Comparison of ENCODE assay signal across 1 cellular context in genomic region chr5:95940758-95941682, GRCh38.
TF ChIP-seq lines count a peak whose summit lies in the region.

No MANE protein-coding gene starts in this region.

TF ChIP-seq in H1, 55 proteins besides CTCF, POLR2A, EP300 and RAD21 (continued from another document):
- TF ChIP-seq SAP30 (IDR thresholded peaks at IDR 0.05; ENCODE audit: insufficient read depth, insufficient replicate concordance, low read length) (no peak), CTBP2 (IDR thresholded peaks at IDR 0.05; ENCODE audit: borderline replicate concordance, insufficient read depth, insufficient read length, low read length) (no peak), TEAD4 (IDR thresholded peaks at IDR 0.05; ENCODE audit: low read depth, low read length) (peak; percentile 78; the same call in 1 of the 2 replicates), RBBP5 (IDR thresholded peaks at IDR 0.05; ENCODE audit: borderline replicate concordance, low read depth, low read length) (peak; percentile 73; the same call in 1 of the 2 replicates), SP1 (IDR thresholded peaks at IDR 0.05; ENCODE audit: low read depth, low read length) (peak; percentile 66; the same call in 1 of the 2 replicates), ASH2L (IDR thresholded peaks at IDR 0.05; ENCODE audit: low read length) (peak; percentile 89), CHD1 (IDR thresholded peaks at IDR 0.05; ENCODE audit: low read depth, low read length) (no peak), SIN3A (conservative IDR thresholded peaks at IDR 0.05 in 1 of 2, IDR thresholded peaks at IDR 0.05 in 1 of 2; ENCODE audit: low read depth in 1 of 2, low read length in 2 of 2) (no peak)
- TF ChIP-seq, protein P1, sequence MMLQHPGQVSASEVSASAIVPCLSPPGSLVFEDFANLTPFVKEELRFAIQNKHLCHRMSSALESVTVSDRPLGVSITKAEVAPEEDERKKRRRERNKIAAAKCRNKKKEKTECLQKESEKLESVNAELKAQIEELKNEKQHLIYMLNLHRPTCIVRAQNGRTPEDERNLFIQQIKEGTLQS (IDR thresholded peaks at IDR 0.05; ENCODE audit: insufficient read depth, low read depth, low read length): no peak
- TF ChIP-seq, protein P2, sequence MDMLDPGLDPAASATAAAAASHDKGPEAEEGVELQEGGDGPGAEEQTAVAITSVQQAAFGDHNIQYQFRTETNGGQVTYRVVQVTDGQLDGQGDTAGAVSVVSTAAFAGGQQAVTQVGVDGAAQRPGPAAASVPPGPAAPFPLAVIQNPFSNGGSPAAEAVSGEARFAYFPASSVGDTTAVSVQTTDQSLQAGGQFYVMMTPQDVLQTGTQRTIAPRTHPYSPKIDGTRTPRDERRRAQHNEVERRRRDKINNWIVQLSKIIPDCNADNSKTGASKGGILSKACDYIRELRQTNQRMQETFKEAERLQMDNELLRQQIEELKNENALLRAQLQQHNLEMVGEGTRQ (IDR thresholded peaks at IDR 0.05; ENCODE audit: low read length): no peak
- TF ChIP-seq, protein P3, sequence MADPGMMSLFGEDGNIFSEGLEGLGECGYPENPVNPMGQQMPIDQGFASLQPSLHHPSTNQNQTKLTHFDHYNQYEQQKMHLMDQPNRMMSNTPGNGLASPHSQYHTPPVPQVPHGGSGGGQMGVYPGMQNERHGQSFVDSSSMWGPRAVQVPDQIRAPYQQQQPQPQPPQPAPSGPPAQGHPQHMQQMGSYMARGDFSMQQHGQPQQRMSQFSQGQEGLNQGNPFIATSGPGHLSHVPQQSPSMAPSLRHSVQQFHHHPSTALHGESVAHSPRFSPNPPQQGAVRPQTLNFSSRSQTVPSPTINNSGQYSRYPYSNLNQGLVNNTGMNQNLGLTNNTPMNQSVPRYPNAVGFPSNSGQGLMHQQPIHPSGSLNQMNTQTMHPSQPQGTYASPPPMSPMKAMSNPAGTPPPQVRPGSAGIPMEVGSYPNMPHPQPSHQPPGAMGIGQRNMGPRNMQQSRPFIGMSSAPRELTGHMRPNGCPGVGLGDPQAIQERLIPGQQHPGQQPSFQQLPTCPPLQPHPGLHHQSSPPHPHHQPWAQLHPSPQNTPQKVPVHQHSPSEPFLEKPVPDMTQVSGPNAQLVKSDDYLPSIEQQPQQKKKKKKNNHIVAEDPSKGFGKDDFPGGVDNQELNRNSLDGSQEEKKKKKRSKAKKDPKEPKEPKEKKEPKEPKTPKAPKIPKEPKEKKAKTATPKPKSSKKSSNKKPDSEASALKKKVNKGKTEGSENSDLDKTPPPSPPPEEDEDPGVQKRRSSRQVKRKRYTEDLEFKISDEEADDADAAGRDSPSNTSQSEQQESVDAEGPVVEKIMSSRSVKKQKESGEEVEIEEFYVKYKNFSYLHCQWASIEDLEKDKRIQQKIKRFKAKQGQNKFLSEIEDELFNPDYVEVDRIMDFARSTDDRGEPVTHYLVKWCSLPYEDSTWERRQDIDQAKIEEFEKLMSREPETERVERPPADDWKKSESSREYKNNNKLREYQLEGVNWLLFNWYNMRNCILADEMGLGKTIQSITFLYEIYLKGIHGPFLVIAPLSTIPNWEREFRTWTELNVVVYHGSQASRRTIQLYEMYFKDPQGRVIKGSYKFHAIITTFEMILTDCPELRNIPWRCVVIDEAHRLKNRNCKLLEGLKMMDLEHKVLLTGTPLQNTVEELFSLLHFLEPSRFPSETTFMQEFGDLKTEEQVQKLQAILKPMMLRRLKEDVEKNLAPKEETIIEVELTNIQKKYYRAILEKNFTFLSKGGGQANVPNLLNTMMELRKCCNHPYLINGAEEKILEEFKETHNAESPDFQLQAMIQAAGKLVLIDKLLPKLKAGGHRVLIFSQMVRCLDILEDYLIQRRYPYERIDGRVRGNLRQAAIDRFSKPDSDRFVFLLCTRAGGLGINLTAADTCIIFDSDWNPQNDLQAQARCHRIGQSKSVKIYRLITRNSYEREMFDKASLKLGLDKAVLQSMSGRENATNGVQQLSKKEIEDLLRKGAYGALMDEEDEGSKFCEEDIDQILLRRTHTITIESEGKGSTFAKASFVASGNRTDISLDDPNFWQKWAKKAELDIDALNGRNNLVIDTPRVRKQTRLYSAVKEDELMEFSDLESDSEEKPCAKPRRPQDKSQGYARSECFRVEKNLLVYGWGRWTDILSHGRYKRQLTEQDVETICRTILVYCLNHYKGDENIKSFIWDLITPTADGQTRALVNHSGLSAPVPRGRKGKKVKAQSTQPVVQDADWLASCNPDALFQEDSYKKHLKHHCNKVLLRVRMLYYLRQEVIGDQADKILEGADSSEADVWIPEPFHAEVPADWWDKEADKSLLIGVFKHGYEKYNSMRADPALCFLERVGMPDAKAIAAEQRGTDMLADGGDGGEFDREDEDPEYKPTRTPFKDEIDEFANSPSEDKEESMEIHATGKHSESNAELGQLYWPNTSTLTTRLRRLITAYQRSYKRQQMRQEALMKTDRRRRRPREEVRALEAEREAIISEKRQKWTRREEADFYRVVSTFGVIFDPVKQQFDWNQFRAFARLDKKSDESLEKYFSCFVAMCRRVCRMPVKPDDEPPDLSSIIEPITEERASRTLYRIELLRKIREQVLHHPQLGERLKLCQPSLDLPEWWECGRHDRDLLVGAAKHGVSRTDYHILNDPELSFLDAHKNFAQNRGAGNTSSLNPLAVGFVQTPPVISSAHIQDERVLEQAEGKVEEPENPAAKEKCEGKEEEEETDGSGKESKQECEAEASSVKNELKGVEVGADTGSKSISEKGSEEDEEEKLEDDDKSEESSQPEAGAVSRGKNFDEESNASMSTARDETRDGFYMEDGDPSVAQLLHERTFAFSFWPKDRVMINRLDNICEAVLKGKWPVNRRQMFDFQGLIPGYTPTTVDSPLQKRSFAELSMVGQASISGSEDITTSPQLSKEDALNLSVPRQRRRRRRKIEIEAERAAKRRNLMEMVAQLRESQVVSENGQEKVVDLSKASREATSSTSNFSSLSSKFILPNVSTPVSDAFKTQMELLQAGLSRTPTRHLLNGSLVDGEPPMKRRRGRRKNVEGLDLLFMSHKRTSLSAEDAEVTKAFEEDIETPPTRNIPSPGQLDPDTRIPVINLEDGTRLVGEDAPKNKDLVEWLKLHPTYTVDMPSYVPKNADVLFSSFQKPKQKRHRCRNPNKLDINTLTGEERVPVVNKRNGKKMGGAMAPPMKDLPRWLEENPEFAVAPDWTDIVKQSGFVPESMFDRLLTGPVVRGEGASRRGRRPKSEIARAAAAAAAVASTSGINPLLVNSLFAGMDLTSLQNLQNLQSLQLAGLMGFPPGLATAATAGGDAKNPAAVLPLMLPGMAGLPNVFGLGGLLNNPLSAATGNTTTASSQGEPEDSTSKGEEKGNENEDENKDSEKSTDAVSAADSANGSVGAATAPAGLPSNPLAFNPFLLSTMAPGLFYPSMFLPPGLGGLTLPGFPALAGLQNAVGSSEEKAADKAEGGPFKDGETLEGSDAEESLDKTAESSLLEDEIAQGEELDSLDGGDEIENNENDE (IDR thresholded peaks at IDR 0.05; ENCODE audit: insufficient replicate concordance, low read length): peak; percentile 38
